In the genomic region with DNA sequence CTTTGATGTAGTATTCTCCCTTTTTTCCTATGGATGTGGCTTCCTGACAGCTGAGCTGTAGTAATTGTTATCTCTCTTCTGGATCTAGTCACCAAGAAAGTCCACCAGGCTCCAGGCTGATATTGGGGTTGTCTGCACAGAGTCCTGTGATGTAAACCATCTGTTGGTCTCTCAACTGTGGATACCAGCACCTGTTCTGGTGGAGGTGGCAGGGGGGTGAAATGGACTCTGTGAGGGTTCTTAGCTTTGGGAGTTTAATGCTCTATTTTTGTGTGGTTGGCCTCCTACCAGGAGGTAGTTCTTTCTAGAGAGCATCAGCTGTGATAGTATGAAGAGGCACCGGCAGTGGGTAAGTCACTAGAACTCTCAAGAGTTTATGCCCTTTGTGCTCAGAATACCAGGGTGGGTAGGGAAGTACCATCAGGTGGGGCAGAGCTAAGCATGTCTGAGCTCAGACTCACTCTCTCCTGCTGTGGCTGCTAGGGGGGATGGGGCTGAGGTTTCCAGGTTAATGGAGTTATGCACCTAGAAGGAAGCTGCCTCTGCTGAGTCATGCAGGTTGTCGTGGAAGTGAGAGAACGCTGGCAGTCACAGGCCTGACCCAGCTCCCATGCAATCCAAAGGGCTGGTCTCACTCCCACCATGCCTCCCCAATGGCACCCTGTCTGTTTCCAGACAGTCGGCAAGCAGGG, we compare ENCODE assay signal across 14 cellular contexts. TPM values are rescaled to one million over a fixed set of nuclear protein-coding genes. Genes with fewer than 3 reads are reported as not detected.
DNase-seq lines count a peak whose midpoint lies in the region; ATAC-seq and TF ChIP-seq lines count a peak whose summit lies in the region.
"Had no signal": no experiment of that assay in that cellular context is flagged by ENCODE, and none has a peak within 500 bp of the region (broad histone marks: within the 10 kb centered on the region; RNA-seq: fewer than 3 reads in every experiment).

No MANE protein-coding gene starts in this region.

- no peaks in the 10 kb centered on the region for H3K36me3 ChIP-seq in PC-9 (ENCODE audit: low read depth)
- H3K36me3 ChIP-seq: vagina had no signal

- TF ChIP-seq CTCF in PC-9 (conservative IDR thresholded peaks at IDR 0.05): no peak
- no peak for TF ChIP-seq CTCF in dorsolateral prefrontal cortex (IDR thresholded peaks at IDR 0.05 in 54 of 56, conservative IDR thresholded peaks at IDR 0.05 in 2 of 56; ENCODE audit: low read depth in 1 of 56, partially characterized antibody in 56 of 56)

- intact Hi-C loops in PC-9 (cut with micrococcal nuclease; ENCODE audit: unreplicated experiment) (no loop called here), dorsolateral prefrontal cortex (cut with DNase I) (no loop called here)

- H3K4me3 ChIP-seq in PC-9: no peak overlapping the region
- H3K4me3 ChIP-seq in dorsolateral prefrontal cortex: no peak overlapping the region
- H3K4me3 ChIP-seq: lung, psoas muscle, vagina had no signal

- DNase-seq in NCI-H2171 treated with DMSO at 0.1 percent for 48 hours (lab: John Stamatoyannopoulos, UW) (peak; percentile 14), NCI-H2171 (lab: John Stamatoyannopoulos, UW) (no peak), PC-9 (peak; percentile 83 to 87), iPS DF 19.7 (ENCODE audit: low read depth, low spot score) (peak; percentile 57), dorsolateral prefrontal cortex (no peak)
- no peak for DNase-seq in stimulated activated effector memory CD8-positive, alpha-beta T cell treated with anti-CD3 and anti-CD28 coated beads, Interleukin-12 subunit alpha, Interleukin-12 subunit beta, amount 100 ng/mL, for 72 hours (ENCODE audit: low spot score in 2 of 2)
- DNase-seq: EL, NCI-H774, psoas muscle had no signal

- H3K9me3 Mint-ChIP-seq in stimulated activated effector memory CD8-positive, alpha-beta T cell treated with anti-CD3 and anti-CD28 coated beads, Interleukin-12 subunit alpha, Interleukin-12 subunit beta, amount 100 ng/mL, for 72 hours: peaks cover 11% of the 10 kb centered on the region

- ATAC-seq in stimulated activated effector memory CD8-positive, alpha-beta T cell treated with anti-CD3 and anti-CD28 coated beads, Interleukin-12 subunit alpha, Interleukin-12 subunit beta, amount 100 ng/mL, for 72 hours: peak; percentile 26
- no peak for ATAC-seq in GM18511 (IDR thresholded peaks at IDR 0.05; ENCODE audit: unreplicated experiment)
- ATAC-seq in GM19035 (IDR thresholded peaks at IDR 0.05; ENCODE audit: unreplicated experiment): no peak

- H3K9me3 ChIP-seq in PC-9 (ENCODE audit: insufficient read depth, low read depth): peaks cover 4% of the 10 kb centered on the region
- H3K9me3 ChIP-seq: psoas muscle, vagina had no signal

- peak overlapping the region; percentile 87 for H3K27ac ChIP-seq in PC-9
- H3K27ac ChIP-seq in dorsolateral prefrontal cortex: no peak overlapping the region
- H3K27ac ChIP-seq: psoas muscle, vagina had no signal

- H3K4me1 ChIP-seq in PC-9 (replicated peaks; ENCODE audit: insufficient read depth): peaks cover 32% of the 10 kb centered on the region
- H3K4me1 ChIP-seq: psoas muscle, vagina had no signal

- no peak overlapping the region for H3K4me3 Mint-ChIP-seq in stimulated activated effector memory CD8-positive, alpha-beta T cell treated with anti-CD3 and anti-CD28 coated beads, Interleukin-12 subunit alpha, Interleukin-12 subunit beta, amount 100 ng/mL, for 72 hours

- CTCF ChIA-PET in PC-9 (lab: Charles Lee): no interaction called here

- H3K9me2 ChIP-seq in PC-9 (ENCODE audit: insufficient read depth): no peaks in the 10 kb centered on the region

- TSS peak; percentile 87 for BruUV-seq in PC-9 (replicated peaks; lab: Mats Ljungman, UMichigan)

- peaks cover 7% of the 10 kb centered on the region for H3K4me1 Mint-ChIP-seq in stimulated activated effector memory CD8-positive, alpha-beta T cell treated with anti-CD3 and anti-CD28 coated beads, Interleukin-12 subunit alpha, Interleukin-12 subunit beta, amount 100 ng/mL, for 72 hours

- H3F3A ChIP-seq in PC-9 (ENCODE audit: insufficient read depth, low read depth): peaks cover 8% of the 10 kb centered on the region; the same call in 1 of the 2 replicates

- POLR2A ChIA-PET in PC-9 (lab: Charles Lee; ENCODE audit: unreplicated experiment): interaction anchor here (0.6 kb wide), 1 partner anchor 829 kb away, joined by 3 read pairs; no protein-coding TSS in a partner anchor

- H3K36me3 Mint-ChIP-seq in stimulated activated effector memory CD8-positive, alpha-beta T cell treated with anti-CD3 and anti-CD28 coated beads, Interleukin-12 subunit alpha, Interleukin-12 subunit beta, amount 100 ng/mL, for 72 hours: no peaks in the 10 kb centered on the region

- peak overlapping the region; percentile 74 for H2AFZ ChIP-seq in PC-9

- H3K27me3 ChIP-seq in PC-9 (ENCODE audit: insufficient read depth, low read depth): no peaks in the 10 kb centered on the region
- H3K27me3 ChIP-seq in dorsolateral prefrontal cortex: no peaks in the 10 kb centered on the region
- H3K27me3 ChIP-seq: vagina had no signal

- H4K20me1 ChIP-seq in PC-9 (ENCODE audit: insufficient read depth): no peaks in the 10 kb centered on the region

- no peak overlapping the region for H3K27ac Mint-ChIP-seq in stimulated activated effector memory CD8-positive, alpha-beta T cell treated with anti-CD3 and anti-CD28 coated beads, Interleukin-12 subunit alpha, Interleukin-12 subunit beta, amount 100 ng/mL, for 72 hours

- no peaks in the 10 kb centered on the region for H3K79me2 ChIP-seq in PC-9 (ENCODE audit: low read depth)

- H3K4me2 ChIP-seq in PC-9: peak overlapping the region; percentile 49

RNA-seq across cellular contexts. Expression of a gene that starts 3.0 kb away (rescaled TPM):
- 1.8 and 3.3 TPM in 2 replicates for total RNA-seq in PC-9 (2021)
- total RNA-seq in dorsolateral prefrontal cortex: 10 to 100 TPM in 12 of 120 experiments, 1 to 10 TPM in 108; 4.2 to 12.7 (median 7.6) TPM

RNA-seq across cellular contexts. Expression of a gene that starts 13.0 kb away (rescaled TPM):
- total RNA-seq in PC-9 (2021) (not detected in 2 replicates), dorsolateral prefrontal cortex (1 to 10 TPM in 9 of 120 experiments, under 1 TPM in 3, not detected in 108; 0.72 to 2.4 (median 1.2) TPM)
- total RNA-seq: lung; psoas muscle; T-helper 1 cell treated with Interleukin-12 subunit alpha and Interleukin-12 subunit beta and Interleukin-4 antibody, amounts not matched to agents 30 ng/mL and 1 ng/mL, for 36 hours; vagina had no signal

RNA-seq across cellular contexts. Expression of a gene that starts 32.7 kb away (rescaled TPM):
- total RNA-seq in PC-9 (2021) (1.9 and 2.6 TPM in 2 replicates), dorsolateral prefrontal cortex (10 to 100 TPM in 1 of 120 experiments, 1 to 10 TPM in 119; 2.8 to 10.0 (median 6.1) TPM)

RNA-seq across cellular contexts. Expression of a gene that starts 44.6 kb away (rescaled TPM):
- total RNA-seq in PC-9 (2021): 1.6 and 2.3 TPM in 2 replicates
- 1 to 10 TPM; 1.8 to 8.5 (median 4.8) TPM for total RNA-seq in dorsolateral prefrontal cortex

RNA-seq across cellular contexts. Expression of a gene that starts 56.0 kb away (rescaled TPM):
- total RNA-seq in PC-9 (2021) (1.8 and 2.6 TPM in 2 replicates), dorsolateral prefrontal cortex (10 to 100 TPM in 1 of 120 experiments, 1 to 10 TPM in 119; 2.4 to 11.1 (median 5.8) TPM)

Comparison
In these comparisons a context has a peak if more than half of its experiments do, and no peak if none do; other contexts are left out.
1. DNase-seq: peak in NCI-H2171 treated with DMSO at 0.1 percent for 48 hours (single experiment), PC-9 (2 of 2) and iPS DF 19.7 (single experiment); none in NCI-H2171 (single experiment), stimulated activated effector memory CD8-positive, alpha-beta T cell treated with anti-CD3 and anti-CD28 coated beads, Interleukin-12 subunit alpha, Interleukin-12 subunit beta, amount 100 ng/mL, for 72 hours (0 of 2) and dorsolateral prefrontal cortex (0 of 10).